ENCODE assay signal across 1 cellular context in the genomic region with DNA sequence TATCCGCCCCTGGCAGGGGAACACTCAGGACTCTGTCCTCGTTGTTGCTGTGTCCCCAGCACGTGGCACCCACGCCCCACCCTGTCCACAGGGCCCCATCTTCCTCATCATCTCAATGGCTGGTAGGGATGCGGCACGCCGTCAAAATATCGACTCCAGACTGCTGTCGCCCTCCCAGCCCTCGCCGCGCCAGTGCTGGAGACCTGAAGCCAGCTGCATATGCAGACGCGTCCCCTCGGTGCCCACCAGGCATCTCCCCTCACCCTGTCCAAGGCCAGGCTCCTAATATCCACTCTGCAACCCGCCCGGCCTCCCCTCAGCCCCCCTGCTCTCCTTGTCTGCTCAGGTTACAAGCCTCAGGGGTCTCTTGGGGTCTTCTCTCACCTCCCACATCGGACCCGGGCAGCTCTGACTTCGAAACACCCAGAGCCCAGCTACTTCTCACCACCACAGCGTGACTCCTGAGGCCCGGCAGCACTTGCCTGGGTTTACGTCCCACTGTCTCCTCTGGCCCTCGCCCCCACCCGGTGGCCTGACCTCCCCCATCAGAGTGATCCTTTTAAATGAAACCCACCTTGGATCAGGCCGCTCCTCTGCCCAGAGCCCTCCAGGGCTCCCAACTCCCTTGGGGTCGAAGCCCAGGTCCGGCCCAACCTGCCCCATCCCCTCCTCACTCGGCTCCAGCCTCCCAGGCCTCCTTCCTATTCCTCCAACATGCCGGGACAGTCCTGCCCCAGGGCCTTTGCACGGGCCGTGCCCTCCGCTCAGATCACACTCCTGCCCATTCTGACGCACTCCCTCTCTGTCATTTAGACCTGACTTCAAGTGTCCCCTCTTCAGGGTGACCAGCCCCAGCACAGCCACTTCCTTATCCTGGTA.
TF ChIP-seq lines count a peak whose summit lies in the region.

No MANE protein-coding gene starts in this region.

TF ChIP-seq in WTC11, 78 proteins besides CTCF, POLR2A, EP300 and RAD21:
- TF ChIP-seq PREB (CRISPR knock-in tag; IDR thresholded peaks at IDR 0.05; ENCODE audit: borderline replicate concordance) (no peak), ETV6 (CRISPR knock-in tag; IDR thresholded peaks at IDR 0.05) (no peak), GTF2I (CRISPR knock-in tag; conservative IDR thresholded peaks at IDR 0.05) (0 out of 2 replicates have a peak, but pooled peaks have one; percentile 52)
